In the genomic region with DNA sequence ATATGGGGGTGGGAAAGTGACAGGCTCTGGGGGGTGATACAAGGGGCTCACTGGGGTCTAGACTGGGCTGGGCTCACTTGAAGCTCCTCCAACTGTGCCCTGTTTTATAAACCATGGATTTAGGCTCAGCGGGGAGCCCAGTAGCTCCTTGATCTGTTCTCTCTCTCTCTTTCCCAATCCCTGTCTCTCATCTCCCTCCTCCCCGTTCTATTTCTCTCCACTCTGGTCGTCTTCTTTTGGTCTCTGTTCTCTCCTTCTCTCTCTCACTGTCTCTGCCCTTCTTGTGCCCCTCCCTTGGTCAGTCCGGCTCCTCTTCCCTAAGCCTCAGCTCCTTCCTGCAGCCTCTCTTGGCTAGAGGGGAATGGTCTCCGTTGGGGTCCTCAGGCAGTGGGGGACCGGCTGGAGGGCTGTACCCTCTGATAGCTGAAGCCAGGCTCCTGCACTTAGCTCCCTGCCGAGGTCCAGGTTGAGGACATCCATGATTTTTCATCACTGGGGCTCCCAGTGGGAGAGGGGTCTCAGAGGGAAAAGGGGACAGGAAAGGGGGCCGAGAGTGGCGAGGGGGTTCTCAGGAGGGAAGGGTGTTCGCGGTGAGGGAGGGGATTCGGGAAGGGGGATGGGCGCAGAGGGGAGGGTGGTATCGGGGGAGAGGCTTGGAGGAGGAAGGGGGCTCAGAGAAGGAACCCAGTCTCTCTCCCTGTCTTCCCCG, we compare ENCODE assay signal across 1 cellular context.
A peak's percentile ranks its signal among the peaks of the same experiment; 100 is the strongest.
TF ChIP-seq lines count a peak whose summit lies in the region.

No MANE protein-coding gene starts in this region.

TF ChIP-seq in H1, 55 proteins besides CTCF, POLR2A, EP300 and RAD21:
- TF ChIP-seq RXRA (IDR thresholded peaks at IDR 0.05; ENCODE audit: insufficient read depth, low read depth, low read length) (no peak), CEBPB (IDR thresholded peaks at IDR 0.05; ENCODE audit: low read depth, low read length) (no peak), RBBP5 (IDR thresholded peaks at IDR 0.05; ENCODE audit: borderline replicate concordance, low read depth, low read length) (0 out of 2 replicates have a peak, but pooled peaks have one; percentile 32), JUN (IDR thresholded peaks at IDR 0.05; ENCODE audit: low read depth, low read length) (no peak)
TF ChIP-seq in H1: peak in this region for 1.
